Comparison of ENCODE assay signal across 23 cellular contexts in the genomic region with DNA sequence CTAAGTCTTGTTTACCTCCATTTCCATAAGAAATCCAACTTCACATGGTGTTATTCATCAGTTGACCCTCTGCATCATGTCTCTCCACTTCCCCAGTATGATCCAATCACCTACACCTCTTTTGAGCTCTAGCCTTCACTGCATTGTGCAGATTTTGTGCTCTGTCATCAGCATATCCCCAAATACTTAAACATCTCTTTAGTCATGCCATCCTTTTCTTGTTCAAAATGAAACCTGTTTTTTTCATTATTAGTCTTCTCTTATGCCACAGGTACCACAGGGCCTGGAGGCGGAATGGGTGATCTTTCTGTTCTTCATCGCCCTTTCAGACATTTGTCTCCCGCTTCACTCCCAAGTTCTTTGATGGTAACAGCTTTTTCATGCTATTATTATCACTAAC.
DNase-seq lines count a peak whose midpoint lies in the region; ATAC-seq and TF ChIP-seq lines count a peak whose summit lies in the region.
"Had no signal": no experiment of that assay in that cellular context is flagged by ENCODE, and none has a peak within 500 bp of the region (broad histone marks: within the 10 kb centered on the region; RNA-seq: fewer than 3 reads in every experiment).

No MANE protein-coding gene starts in this region.

- TF ChIP-seq EP300 in tibial nerve (IDR thresholded peaks at IDR 0.05), result no peak

- TF ChIP-seq POLR2A in tibial nerve (IDR thresholded peaks at IDR 0.05), result no peak

- no peaks in the 10 kb centered on the region for H3K27me3 ChIP-seq in tibial nerve
- H3K27me3 ChIP-seq: MG63 had no signal

- no peak for DNase-seq in tibial nerve (ENCODE audit: low spot score in 2 of 2)
- no peak for DNase-seq in HCEC 1CT
- no peak for DNase-seq in NCI-H69 (lab: John Stamatoyannopoulos, UW)
- no peak for DNase-seq in islet precursor cell
- DNase-seq: activated CD4-positive, alpha-beta T cell treated with anti-CD3 and anti-CD28 coated beads, Interleukin-2, amount 50 U/mL, for 4 hours; activated naive CD4-positive, alpha-beta T cell; CD8-positive, alpha-beta memory T cell; central memory CD4-positive, alpha-beta T cell; DMS79; MG63; NCI-H187; NCI-H446; small intestine; stimulated activated CD4-positive, alpha-beta T cell treated with anti-CD3 and anti-CD28 coated beads, Interleukin-4, amount 100 ng/mL, for 1 hour; T-cell; WERI-Rb-1 had no signal

- peak; percentile 74 for ATAC-seq in GM18867 (IDR thresholded peaks at IDR 0.05; ENCODE audit: unreplicated experiment)
- ATAC-seq in GM21529 (IDR thresholded peaks at IDR 0.05; ENCODE audit: unreplicated experiment), result peak; percentile 55
- ATAC-seq in HG03045 (IDR thresholded peaks at IDR 0.05; ENCODE audit: unreplicated experiment), result peak; percentile 53
- ATAC-seq in HG03571 (IDR thresholded peaks at IDR 0.05; ENCODE audit: unreplicated experiment), result peak; percentile 66
- ATAC-seq: esophagus mucosa, left lobe of liver, T-cell had no signal

- H3K9me3 ChIP-seq in tibial nerve, result no peaks in the 10 kb centered on the region
- H3K9me3 ChIP-seq: MG63, prostate gland had no signal

- no peak overlapping the region for H3K27ac ChIP-seq in tibial nerve
- H3K27ac ChIP-seq: prostate gland, WERI-Rb-1 had no signal

- no peak overlapping the region for H3K4me3 ChIP-seq in tibial nerve
- H3K4me3 ChIP-seq: MG63, prostate gland had no signal

- H3K36me3 ChIP-seq in tibial nerve, result no peaks in the 10 kb centered on the region
- H3K36me3 ChIP-seq: MG63, prostate gland, WERI-Rb-1 had no signal

- no peak for TF ChIP-seq CTCF in tibial nerve (IDR thresholded peaks at IDR 0.05)

- WGBS in tibial nerve, 2 donors, result 98 to 99% methylated on average over 3 of the region's 3 CpGs

- H3K4me1 ChIP-seq in tibial nerve, result no peaks in the 10 kb centered on the region
- H3K4me1 ChIP-seq: prostate gland had no signal
